In the genomic region with DNA sequence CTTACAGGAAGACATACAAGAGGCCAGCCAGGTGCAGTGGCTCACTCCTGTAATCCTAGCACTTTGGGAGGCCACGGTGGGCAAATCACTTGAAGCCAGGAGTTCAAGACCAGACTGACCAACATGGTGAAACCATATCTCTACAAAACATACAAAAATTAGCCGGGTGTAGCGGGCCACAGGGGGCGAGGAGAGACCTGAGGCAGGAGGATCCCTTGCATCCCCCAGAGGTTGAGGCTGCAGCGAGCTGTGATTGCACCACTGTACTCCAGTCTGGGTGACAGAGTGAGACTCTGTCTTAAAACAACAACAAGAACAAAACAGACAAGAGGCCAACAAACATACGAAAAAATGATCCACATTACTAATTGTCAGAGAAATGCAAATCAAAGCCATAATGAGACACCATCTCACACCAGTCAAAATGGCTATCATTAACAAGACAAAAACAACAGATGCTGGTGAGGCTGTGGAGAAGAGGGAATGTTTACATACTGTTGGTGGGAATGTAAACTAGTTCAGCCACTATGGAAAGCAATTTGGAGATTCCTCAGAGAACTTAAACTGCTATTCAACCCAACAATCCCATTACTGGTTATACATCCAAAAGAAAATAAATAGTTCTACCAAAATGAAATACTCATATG, we compare ENCODE assay signal across 19 cellular contexts.
DNase-seq lines count a peak whose midpoint lies in the region; ATAC-seq and TF ChIP-seq lines count a peak whose summit lies in the region.
"Had no signal": no experiment of that assay in that cellular context is flagged by ENCODE, and none has a peak within 500 bp of the region (broad histone marks: within the 10 kb centered on the region; RNA-seq: fewer than 3 reads in every experiment).

No MANE protein-coding gene starts in this region.

- H3K4me1 Mint-ChIP-seq in WTC11: peaks cover 47% of the 10 kb centered on the region
- H3K4me1 Mint-ChIP-seq: CD14-positive monocyte; CD4-positive, alpha-beta memory T cell had no signal

- H3K27me3 Mint-ChIP-seq in WTC11 (ENCODE audit: low read depth): no peaks in the 10 kb centered on the region; the same call in 1 of the 2 replicates
- H3K27me3 Mint-ChIP-seq: CD4-positive, alpha-beta memory T cell had no signal

- POLR2A ChIA-PET in WTC11 (lab: Charles Lee): no interaction called here

- peak; percentile 1 for DNase-seq in NCI-H748 (lab: John Stamatoyannopoulos, UW; ENCODE audit: unreplicated experiment)
- DNase-seq in NCI-H748 treated with DMSO at 0.1 percent for 48 hours (lab: John Stamatoyannopoulos, UW): no peak
- DNase-seq in WTC11 (ENCODE audit: low spot score): peak; percentile 9
- peak; percentile 3 for DNase-seq in iPS DF 19.7 (ENCODE audit: low read depth, low spot score)
- DNase-seq in DMS79 treated with DMSO at 0.1 percent for 48 hours (lab: John Stamatoyannopoulos, UW): no peak
- DNase-seq in C1 segment of cervical spinal cord (lab: John Stamatoyannopoulos, UW): no peak
- DNase-seq in NOMO-1 treated with DMSO at 0.1 percent for 48 hours (lab: John Stamatoyannopoulos, UW; ENCODE audit: unreplicated experiment): no peak
- DNase-seq: AML-193; Calu3; CD4-positive, alpha-beta memory T cell; DND-41; EL; GM23248; H7; IMR-90 had no signal

- H3K4me3 Mint-ChIP-seq in WTC11: peak overlapping the region; percentile 4; the same call in 1 of the 2 replicates
- H3K4me3 Mint-ChIP-seq: CD14-positive monocyte; CD4-positive, alpha-beta memory T cell had no signal

- peaks cover 9% of the 10 kb centered on the region for H3K36me3 Mint-ChIP-seq in WTC11
- H3K36me3 Mint-ChIP-seq: CD14-positive monocyte; CD4-positive, alpha-beta memory T cell had no signal

- H3K27ac Mint-ChIP-seq in WTC11: peak overlapping the region; percentile 69
- H3K27ac Mint-ChIP-seq: CD14-positive monocyte; CD4-positive, alpha-beta memory T cell had no signal

- peaks cover 17% of the 10 kb centered on the region for H3K9me3 Mint-ChIP-seq in WTC11

- peak; percentile 88 for ATAC-seq in WTC11
- no peak for ATAC-seq in HG03159 (IDR thresholded peaks at IDR 0.05; ENCODE audit: unreplicated experiment)
- ATAC-seq: A549, K562 had no signal

- CTCF ChIA-PET in WTC11 (lab: Charles Lee): no interaction called here

- no peak for TF ChIP-seq CTCF in WTC11 (IDR thresholded peaks at IDR 0.05)

TF ChIP-seq in WTC11, 78 proteins besides CTCF, POLR2A, EP300 and RAD21:
- TF ChIP-seq, protein P1, sequence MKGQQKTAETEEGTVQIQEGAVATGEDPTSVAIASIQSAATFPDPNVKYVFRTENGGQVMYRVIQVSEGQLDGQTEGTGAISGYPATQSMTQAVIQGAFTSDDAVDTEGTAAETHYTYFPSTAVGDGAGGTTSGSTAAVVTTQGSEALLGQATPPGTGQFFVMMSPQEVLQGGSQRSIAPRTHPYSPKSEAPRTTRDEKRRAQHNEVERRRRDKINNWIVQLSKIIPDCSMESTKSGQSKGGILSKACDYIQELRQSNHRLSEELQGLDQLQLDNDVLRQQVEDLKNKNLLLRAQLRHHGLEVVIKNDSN (CRISPR knock-in tag; IDR thresholded peaks at IDR 0.05): no peak
- TF ChIP-seq FOXP1 (CRISPR knock-in tag; IDR thresholded peaks at IDR 0.05; ENCODE audit: borderline replicate concordance) (no peak), ZNF423 (CRISPR knock-in tag; IDR thresholded peaks at IDR 0.05) (no peak), NR2C2 (CRISPR knock-in tag; IDR thresholded peaks at IDR 0.05) (no peak), NFYB (CRISPR knock-in tag; conservative IDR thresholded peaks at IDR 0.05; ENCODE audit: low read depth) (no peak)
- TF ChIP-seq, protein P2, sequence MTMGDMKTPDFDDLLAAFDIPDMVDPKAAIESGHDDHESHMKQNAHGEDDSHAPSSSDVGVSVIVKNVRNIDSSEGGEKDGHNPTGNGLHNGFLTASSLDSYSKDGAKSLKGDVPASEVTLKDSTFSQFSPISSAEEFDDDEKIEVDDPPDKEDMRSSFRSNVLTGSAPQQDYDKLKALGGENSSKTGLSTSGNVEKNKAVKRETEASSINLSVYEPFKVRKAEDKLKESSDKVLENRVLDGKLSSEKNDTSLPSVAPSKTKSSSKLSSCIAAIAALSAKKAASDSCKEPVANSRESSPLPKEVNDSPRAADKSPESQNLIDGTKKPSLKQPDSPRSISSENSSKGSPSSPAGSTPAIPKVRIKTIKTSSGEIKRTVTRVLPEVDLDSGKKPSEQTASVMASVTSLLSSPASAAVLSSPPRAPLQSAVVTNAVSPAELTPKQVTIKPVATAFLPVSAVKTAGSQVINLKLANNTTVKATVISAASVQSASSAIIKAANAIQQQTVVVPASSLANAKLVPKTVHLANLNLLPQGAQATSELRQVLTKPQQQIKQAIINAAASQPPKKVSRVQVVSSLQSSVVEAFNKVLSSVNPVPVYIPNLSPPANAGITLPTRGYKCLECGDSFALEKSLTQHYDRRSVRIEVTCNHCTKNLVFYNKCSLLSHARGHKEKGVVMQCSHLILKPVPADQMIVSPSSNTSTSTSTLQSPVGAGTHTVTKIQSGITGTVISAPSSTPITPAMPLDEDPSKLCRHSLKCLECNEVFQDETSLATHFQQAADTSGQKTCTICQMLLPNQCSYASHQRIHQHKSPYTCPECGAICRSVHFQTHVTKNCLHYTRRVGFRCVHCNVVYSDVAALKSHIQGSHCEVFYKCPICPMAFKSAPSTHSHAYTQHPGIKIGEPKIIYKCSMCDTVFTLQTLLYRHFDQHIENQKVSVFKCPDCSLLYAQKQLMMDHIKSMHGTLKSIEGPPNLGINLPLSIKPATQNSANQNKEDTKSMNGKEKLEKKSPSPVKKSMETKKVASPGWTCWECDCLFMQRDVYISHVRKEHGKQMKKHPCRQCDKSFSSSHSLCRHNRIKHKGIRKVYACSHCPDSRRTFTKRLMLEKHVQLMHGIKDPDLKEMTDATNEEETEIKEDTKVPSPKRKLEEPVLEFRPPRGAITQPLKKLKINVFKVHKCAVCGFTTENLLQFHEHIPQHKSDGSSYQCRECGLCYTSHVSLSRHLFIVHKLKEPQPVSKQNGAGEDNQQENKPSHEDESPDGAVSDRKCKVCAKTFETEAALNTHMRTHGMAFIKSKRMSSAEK (CRISPR knock-in tag; IDR thresholded peaks at IDR 0.05; ENCODE audit: borderline replicate concordance): no peak
- TF ChIP-seq, protein P3, sequence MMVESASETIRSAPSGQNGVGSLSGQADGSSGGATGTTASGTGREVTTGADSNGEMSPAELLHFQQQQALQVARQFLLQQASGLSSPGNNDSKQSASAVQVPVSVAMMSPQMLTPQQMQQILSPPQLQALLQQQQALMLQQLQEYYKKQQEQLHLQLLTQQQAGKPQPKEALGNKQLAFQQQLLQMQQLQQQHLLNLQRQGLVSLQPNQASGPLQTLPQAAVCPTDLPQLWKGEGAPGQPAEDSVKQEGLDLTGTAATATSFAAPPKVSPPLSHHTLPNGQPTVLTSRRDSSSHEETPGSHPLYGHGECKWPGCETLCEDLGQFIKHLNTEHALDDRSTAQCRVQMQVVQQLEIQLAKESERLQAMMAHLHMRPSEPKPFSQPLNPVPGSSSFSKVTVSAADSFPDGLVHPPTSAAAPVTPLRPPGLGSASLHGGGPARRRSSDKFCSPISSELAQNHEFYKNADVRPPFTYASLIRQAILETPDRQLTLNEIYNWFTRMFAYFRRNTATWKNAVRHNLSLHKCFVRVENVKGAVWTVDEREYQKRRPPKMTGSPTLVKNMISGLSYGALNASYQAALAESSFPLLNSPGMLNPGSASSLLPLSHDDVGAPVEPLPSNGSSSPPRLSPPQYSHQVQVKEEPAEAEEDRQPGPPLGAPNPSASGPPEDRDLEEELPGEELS (CRISPR knock-in tag; IDR thresholded peaks at IDR 0.05): peak; percentile 69; the same call in 1 of the 2 replicates
- TF ChIP-seq, protein P4, sequence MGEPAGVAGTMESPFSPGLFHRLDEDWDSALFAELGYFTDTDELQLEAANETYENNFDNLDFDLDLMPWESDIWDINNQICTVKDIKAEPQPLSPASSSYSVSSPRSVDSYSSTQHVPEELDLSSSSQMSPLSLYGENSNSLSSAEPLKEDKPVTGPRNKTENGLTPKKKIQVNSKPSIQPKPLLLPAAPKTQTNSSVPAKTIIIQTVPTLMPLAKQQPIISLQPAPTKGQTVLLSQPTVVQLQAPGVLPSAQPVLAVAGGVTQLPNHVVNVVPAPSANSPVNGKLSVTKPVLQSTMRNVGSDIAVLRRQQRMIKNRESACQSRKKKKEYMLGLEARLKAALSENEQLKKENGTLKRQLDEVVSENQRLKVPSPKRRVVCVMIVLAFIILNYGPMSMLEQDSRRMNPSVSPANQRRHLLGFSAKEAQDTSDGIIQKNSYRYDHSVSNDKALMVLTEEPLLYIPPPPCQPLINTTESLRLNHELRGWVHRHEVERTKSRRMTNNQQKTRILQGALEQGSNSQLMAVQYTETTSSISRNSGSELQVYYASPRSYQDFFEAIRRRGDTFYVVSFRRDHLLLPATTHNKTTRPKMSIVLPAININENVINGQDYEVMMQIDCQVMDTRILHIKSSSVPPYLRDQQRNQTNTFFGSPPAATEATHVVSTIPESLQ (CRISPR knock-in tag; IDR thresholded peaks at IDR 0.05): no peak

Comparison
In these comparisons a context has a peak if more than half of its experiments do, and no peak if none do; other contexts are left out.
1. DNase-seq: peak in NCI-H748 (single experiment), WTC11 (single experiment) and iPS DF 19.7 (single experiment); none in NCI-H748 treated with DMSO at 0.1 percent for 48 hours (single experiment), DMS79 treated with DMSO at 0.1 percent for 48 hours (single experiment), C1 segment of cervical spinal cord (0 of 14) and NOMO-1 treated with DMSO at 0.1 percent for 48 hours (single experiment).